ENCODE assay signal across 12 cellular contexts in the genomic region with DNA sequence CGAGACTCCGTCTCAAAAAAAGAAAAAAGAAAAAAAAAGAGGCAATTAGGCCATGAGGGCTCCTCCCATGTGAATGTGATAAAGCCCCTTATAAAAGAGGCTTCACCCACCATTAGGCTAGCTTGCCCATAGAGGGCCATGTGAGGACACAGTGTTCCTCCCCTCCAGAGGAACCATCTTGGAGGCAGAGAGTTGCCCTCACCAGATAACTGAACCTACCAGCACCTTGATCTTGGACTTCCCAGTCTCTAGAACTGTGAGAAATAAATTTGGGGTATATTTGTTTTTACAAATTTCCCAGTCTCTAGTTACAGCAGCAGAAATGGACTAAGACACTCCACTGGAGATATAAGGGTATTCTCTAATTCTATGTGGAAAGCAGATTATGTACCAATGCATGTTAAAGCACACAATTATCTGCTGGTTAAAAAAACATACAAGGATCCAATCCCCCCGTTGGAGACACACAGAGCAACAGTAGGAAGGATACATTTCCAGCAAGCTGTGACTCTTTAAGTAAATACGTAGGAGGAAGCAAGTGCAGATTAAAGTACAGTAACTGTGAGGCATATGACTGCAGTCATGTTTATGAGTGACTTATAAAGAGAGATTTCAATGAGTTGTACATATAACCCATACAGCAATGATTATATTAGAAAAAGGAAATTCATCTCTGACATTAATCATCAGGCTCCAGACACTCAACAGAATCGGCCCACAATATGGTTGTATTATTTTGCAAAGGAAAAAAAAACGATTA. TPM values are rescaled to one million over a fixed set of nuclear protein-coding genes. Genes with fewer than 3 reads are reported as not detected.
A peak's percentile ranks its signal among the peaks of the same experiment; 100 is the strongest.
DNase-seq lines count a peak whose midpoint lies in the region; ATAC-seq and TF ChIP-seq lines count a peak whose summit lies in the region.
"Had no signal": no experiment of that assay in that cellular context is flagged by ENCODE, and none has a peak within 500 bp of the region (broad histone marks: within the 10 kb centered on the region; RNA-seq: fewer than 3 reads in every experiment).

No MANE protein-coding gene starts in this region.

- no peaks in the 10 kb centered on the region for H3K9me3 ChIP-seq in transverse colon

- 16 to 49% methylated on average over 4 to 6 of the region's 6 CpGs for WGBS in transverse colon (ENCODE audit: low coverage in 1 of 2), 2 donors

- TF ChIP-seq CTCF in fibroblast of pulmonary artery (IDR thresholded peaks at IDR 0.05; ENCODE audit: low read length, missing control alignments) (no peak), transverse colon (IDR thresholded peaks at IDR 0.05) (no peak)

- no peaks in the 10 kb centered on the region for H3K36me3 ChIP-seq in transverse colon

- DNase-seq in OCI-M1 (lab: John Stamatoyannopoulos, UW): peak; percentile 58
- peak; percentile 64 for DNase-seq in fibroblast of pulmonary artery (ENCODE audit: low read depth)
- no peak for DNase-seq in transverse colon
- no peak for DNase-seq in DMS79 (lab: John Stamatoyannopoulos, UW)
- no peak for DNase-seq in NCI-H524 treated with DMSO at 0.1 percent for 48 hours (lab: John Stamatoyannopoulos, UW)
- DNase-seq: activated CD8-positive, alpha-beta memory T cell treated with anti-CD3 and anti-CD28 coated beads, Interleukin-2, amount 50 U/mL, for 48 hours; NCI-H1694 treated with DMSO at 0.1 percent for 48 hours; SHP77 treated with DMSO at 0.1 percent for 48 hours; stimulated activated naive CD8-positive, alpha-beta T cell treated with anti-CD3 and anti-CD28 coated beads, Interleukin-15, amount 100 ng/mL, for 72 hours had no signal

- ATAC-seq in GM21786 (IDR thresholded peaks at IDR 0.05; ENCODE audit: unreplicated experiment): peak; percentile 67
- no peak for ATAC-seq in GM19035 (IDR thresholded peaks at IDR 0.05; ENCODE audit: unreplicated experiment)
- no peak for ATAC-seq in activated CD4-positive, CD25-positive, alpha-beta regulatory T cell treated with anti-CD3 and anti-CD28 coated beads, Interleukin-2, amount 50 U/mL, for 24 hours
- ATAC-seq: stimulated activated naive CD8-positive, alpha-beta T cell treated with anti-CD3 and anti-CD28 coated beads, Interleukin-15, amount 100 ng/mL, for 72 hours had no signal

- peak; percentile 49 for TF ChIP-seq POLR2A in transverse colon (IDR thresholded peaks at IDR 0.05)

- no peaks in the 10 kb centered on the region for H3K27me3 ChIP-seq in transverse colon

- in situ Hi-C loops in transverse colon (cut with MboI; ENCODE audit: low pct_ligation_motif_present in 1 of 4, low pct_unique_long_range_greater_than_20kb in 1 of 4, low sequenced_read_pairs in 3 of 4): no loop called here

- H3K4me3 ChIP-seq in fibroblast of pulmonary artery (replicated peaks; ENCODE audit: low read depth, low read length) (no peak overlapping the region), transverse colon (peak overlapping the region in 2 of 4 donors; percentile 1 to 20)

- intact Hi-C loops in transverse colon (cut with DNase I; ENCODE audit: low total_unique reads): no loop called here

- TF ChIP-seq EP300 in transverse colon (IDR thresholded peaks at IDR 0.05; ENCODE audit: low read depth): peak; percentile 84

- H3K4me1 ChIP-seq in transverse colon: peaks cover 27 to 76% (median 54%) of the 10 kb centered on the region in 4 donors

- peak overlapping the region; percentile 81 to 88 (median 85) for H3K27ac ChIP-seq in transverse colon

RNA-seq across cellular contexts. Expression of a gene that starts 21.4 kb away (rescaled TPM):
- total RNA-seq in transverse colon: 10 to 100 TPM; 49.0 to 63.4 (median 54.3) TPM

Comparison
In these comparisons a context has a peak if more than half of its experiments do, and no peak if none do; other contexts are left out.
1. DNase-seq: peak in OCI-M1 (single experiment) and fibroblast of pulmonary artery (single experiment); none in transverse colon (single experiment), DMS79 (single experiment) and NCI-H524 treated with DMSO at 0.1 percent for 48 hours (single experiment).